Comparison of ENCODE assay signal across 21 cellular contexts in genomic region chr13:79374578-79374977, GRCh38.
"Had no signal": no experiment of that assay in that cellular context is flagged by ENCODE, and none has a peak within 500 bp of the region (broad histone marks: within the 10 kb centered on the region; RNA-seq: fewer than 3 reads in every experiment).

No MANE protein-coding gene starts in this region.

- H3K4me3 Mint-ChIP-seq: activated CD4-positive, alpha-beta memory T cell treated with anti-CD3 and anti-CD28 coated beads, Interleukin-2, amount 10 ng/mL, durations not matched to agents 7 days and 5 days; activated CD8-positive, alpha-beta memory T cell treated with anti-CD3 and anti-CD28 coated beads, Interleukin-2, amount 10 ng/mL, durations not matched to agents 7 days and 5 days; activated T-helper 1 cell treated with anti-CD3 and anti-CD28 coated beads, Interleukin-12 subunit alpha, Interleukin-12 subunit beta, Interleukin-2, Interleukin-4 antibody, amounts not matched to agents 30 ng/mL and 10 ng/mL and 1 ng/mL, durations not matched to agents 14 hours and 24 hours and 36 hours; brain; dendritic cell treated with granulocyte-macrophage colony-stimulating factor and Interleukin-4, amounts not matched to agents 40 ng/mL and 50 ng/mL, for 4 days; naive thymus-derived CD4-positive, alpha-beta T cell had no signal

- H3K27me3 ChIP-seq: foreskin keratinocyte, upper lobe of left lung had no signal

- H3K27me3 Mint-ChIP-seq: activated CD4-positive, alpha-beta memory T cell treated with anti-CD3 and anti-CD28 coated beads, Interleukin-2, amount 10 ng/mL, durations not matched to agents 7 days and 5 days; activated CD8-positive, alpha-beta memory T cell treated with anti-CD3 and anti-CD28 coated beads, Interleukin-2, amount 10 ng/mL, durations not matched to agents 7 days and 5 days; brain; dendritic cell treated with granulocyte-macrophage colony-stimulating factor and Interleukin-4, amounts not matched to agents 40 ng/mL and 50 ng/mL, for 4 days; naive thymus-derived CD4-positive, alpha-beta T cell had no signal

- H3K27ac ChIP-seq: foreskin keratinocyte, lower lobe of right lung, upper lobe of left lung had no signal

- DNase-seq: activated CD4-positive, alpha-beta memory T cell treated with anti-CD3 and anti-CD28 coated beads, Interleukin-2, amount 10 ng/mL, durations not matched to agents 7 days and 5 days; activated CD4-positive, alpha-beta T cell treated with anti-CD3 and anti-CD28 coated beads for 48 hours; activated CD8-positive, alpha-beta memory T cell treated with anti-CD3 and anti-CD28 coated beads, Interleukin-2, amount 10 ng/mL, durations not matched to agents 7 days and 5 days; activated gamma-delta T cell; activated naive CD4-positive, alpha-beta T cell treated with anti-CD3 and anti-CD28 coated beads, Interleukin-2, amount 50 U/mL, for 16 hours; anterior cingulate cortex; caudate nucleus; effector CD8-positive, alpha-beta T cell; foreskin keratinocyte; lower lobe of right lung; naive thymus-derived CD4-positive, alpha-beta T cell; right cardiac atrium; stimulated activated CD4-positive, alpha-beta T cell treated with anti-CD3 and anti-CD28 coated beads, Interleukin-12 subunit alpha, Interleukin-12 subunit beta, amount 100 ng/mL, for 4 hours; stimulated activated CD4-positive, alpha-beta T cell treated with anti-CD3 and anti-CD28 coated beads, Interleukin-4, amount 100 ng/mL, for 4 hours; stimulated activated naive CD8-positive, alpha-beta T cell treated with anti-CD3 and anti-CD28 coated beads, Interleukin-15, Interleukin-2, amounts not matched to agents 100 U/mL and 50 U/mL, for 24 hours; T1000; upper lobe of left lung had no signal

- ATAC-seq: foreskin keratinocyte; left lobe of liver; lower lobe of right lung; naive thymus-derived CD4-positive, alpha-beta T cell; right cardiac atrium; stimulated activated naive CD8-positive, alpha-beta T cell treated with anti-CD3 and anti-CD28 coated beads, Interleukin-15, Interleukin-2, amounts not matched to agents 100 U/mL and 50 U/mL, for 24 hours had no signal

- H3K4me1 ChIP-seq: foreskin keratinocyte, lower lobe of right lung had no signal

- H3K27ac Mint-ChIP-seq: activated CD4-positive, alpha-beta memory T cell treated with anti-CD3 and anti-CD28 coated beads, Interleukin-2, amount 10 ng/mL, durations not matched to agents 7 days and 5 days; activated CD8-positive, alpha-beta memory T cell treated with anti-CD3 and anti-CD28 coated beads, Interleukin-2, amount 10 ng/mL, durations not matched to agents 7 days and 5 days; activated T-helper 1 cell treated with anti-CD3 and anti-CD28 coated beads, Interleukin-12 subunit alpha, Interleukin-12 subunit beta, Interleukin-2, Interleukin-4 antibody, amounts not matched to agents 30 ng/mL and 10 ng/mL and 1 ng/mL, durations not matched to agents 14 hours and 24 hours and 36 hours; dendritic cell treated with granulocyte-macrophage colony-stimulating factor and Interleukin-4, amounts not matched to agents 40 ng/mL and 50 ng/mL, for 4 days had no signal

- H3K9me3 ChIP-seq: lower lobe of right lung, upper lobe of left lung had no signal

- H3K9me3 Mint-ChIP-seq: activated CD4-positive, alpha-beta memory T cell treated with anti-CD3 and anti-CD28 coated beads, Interleukin-2, amount 10 ng/mL, durations not matched to agents 7 days and 5 days; activated T-helper 1 cell treated with anti-CD3 and anti-CD28 coated beads, Interleukin-12 subunit alpha, Interleukin-12 subunit beta, Interleukin-2, Interleukin-4 antibody, amounts not matched to agents 30 ng/mL and 10 ng/mL and 1 ng/mL, durations not matched to agents 14 hours and 24 hours and 36 hours; brain; dendritic cell treated with granulocyte-macrophage colony-stimulating factor and Interleukin-4, amounts not matched to agents 40 ng/mL and 50 ng/mL, for 4 days had no signal

- H3K4me3 ChIP-seq: lower lobe of right lung, upper lobe of left lung had no signal
